ENCODE assay signal across 1 cellular context in the genomic region with DNA sequence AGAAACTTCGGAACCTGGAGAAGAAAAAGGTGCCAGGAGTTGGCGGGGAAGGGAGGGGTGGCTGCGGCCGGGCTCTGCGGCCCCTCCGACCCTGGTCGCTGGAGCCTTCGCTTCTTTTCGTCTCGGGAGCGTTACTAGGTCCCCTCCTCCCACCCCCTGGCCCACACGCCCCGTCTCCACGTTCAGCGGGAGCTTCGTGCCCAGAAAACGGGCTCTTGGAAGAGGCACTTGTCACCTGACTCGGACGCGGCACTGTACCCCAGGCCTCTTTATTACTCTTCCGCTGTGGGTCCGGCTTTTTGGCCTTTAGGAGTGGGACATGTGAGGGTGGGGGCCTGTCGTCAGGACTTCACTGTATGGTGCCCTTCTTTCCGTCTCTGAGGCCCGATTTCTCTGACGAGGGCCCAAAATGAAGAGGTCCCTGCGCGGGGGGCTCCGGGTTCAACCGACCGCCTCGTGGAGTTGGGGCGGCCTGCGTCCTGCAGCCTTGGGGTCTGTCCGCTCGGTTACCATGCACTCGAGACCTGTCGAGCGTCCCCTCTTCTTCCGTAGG.
TF ChIP-seq lines count a peak whose summit lies in the region.

No MANE protein-coding gene starts in this region.

TF ChIP-seq in GM23338, 12 proteins besides CTCF, POLR2A, EP300 and RAD21 (continued from another document):
- TF ChIP-seq, protein P1, sequence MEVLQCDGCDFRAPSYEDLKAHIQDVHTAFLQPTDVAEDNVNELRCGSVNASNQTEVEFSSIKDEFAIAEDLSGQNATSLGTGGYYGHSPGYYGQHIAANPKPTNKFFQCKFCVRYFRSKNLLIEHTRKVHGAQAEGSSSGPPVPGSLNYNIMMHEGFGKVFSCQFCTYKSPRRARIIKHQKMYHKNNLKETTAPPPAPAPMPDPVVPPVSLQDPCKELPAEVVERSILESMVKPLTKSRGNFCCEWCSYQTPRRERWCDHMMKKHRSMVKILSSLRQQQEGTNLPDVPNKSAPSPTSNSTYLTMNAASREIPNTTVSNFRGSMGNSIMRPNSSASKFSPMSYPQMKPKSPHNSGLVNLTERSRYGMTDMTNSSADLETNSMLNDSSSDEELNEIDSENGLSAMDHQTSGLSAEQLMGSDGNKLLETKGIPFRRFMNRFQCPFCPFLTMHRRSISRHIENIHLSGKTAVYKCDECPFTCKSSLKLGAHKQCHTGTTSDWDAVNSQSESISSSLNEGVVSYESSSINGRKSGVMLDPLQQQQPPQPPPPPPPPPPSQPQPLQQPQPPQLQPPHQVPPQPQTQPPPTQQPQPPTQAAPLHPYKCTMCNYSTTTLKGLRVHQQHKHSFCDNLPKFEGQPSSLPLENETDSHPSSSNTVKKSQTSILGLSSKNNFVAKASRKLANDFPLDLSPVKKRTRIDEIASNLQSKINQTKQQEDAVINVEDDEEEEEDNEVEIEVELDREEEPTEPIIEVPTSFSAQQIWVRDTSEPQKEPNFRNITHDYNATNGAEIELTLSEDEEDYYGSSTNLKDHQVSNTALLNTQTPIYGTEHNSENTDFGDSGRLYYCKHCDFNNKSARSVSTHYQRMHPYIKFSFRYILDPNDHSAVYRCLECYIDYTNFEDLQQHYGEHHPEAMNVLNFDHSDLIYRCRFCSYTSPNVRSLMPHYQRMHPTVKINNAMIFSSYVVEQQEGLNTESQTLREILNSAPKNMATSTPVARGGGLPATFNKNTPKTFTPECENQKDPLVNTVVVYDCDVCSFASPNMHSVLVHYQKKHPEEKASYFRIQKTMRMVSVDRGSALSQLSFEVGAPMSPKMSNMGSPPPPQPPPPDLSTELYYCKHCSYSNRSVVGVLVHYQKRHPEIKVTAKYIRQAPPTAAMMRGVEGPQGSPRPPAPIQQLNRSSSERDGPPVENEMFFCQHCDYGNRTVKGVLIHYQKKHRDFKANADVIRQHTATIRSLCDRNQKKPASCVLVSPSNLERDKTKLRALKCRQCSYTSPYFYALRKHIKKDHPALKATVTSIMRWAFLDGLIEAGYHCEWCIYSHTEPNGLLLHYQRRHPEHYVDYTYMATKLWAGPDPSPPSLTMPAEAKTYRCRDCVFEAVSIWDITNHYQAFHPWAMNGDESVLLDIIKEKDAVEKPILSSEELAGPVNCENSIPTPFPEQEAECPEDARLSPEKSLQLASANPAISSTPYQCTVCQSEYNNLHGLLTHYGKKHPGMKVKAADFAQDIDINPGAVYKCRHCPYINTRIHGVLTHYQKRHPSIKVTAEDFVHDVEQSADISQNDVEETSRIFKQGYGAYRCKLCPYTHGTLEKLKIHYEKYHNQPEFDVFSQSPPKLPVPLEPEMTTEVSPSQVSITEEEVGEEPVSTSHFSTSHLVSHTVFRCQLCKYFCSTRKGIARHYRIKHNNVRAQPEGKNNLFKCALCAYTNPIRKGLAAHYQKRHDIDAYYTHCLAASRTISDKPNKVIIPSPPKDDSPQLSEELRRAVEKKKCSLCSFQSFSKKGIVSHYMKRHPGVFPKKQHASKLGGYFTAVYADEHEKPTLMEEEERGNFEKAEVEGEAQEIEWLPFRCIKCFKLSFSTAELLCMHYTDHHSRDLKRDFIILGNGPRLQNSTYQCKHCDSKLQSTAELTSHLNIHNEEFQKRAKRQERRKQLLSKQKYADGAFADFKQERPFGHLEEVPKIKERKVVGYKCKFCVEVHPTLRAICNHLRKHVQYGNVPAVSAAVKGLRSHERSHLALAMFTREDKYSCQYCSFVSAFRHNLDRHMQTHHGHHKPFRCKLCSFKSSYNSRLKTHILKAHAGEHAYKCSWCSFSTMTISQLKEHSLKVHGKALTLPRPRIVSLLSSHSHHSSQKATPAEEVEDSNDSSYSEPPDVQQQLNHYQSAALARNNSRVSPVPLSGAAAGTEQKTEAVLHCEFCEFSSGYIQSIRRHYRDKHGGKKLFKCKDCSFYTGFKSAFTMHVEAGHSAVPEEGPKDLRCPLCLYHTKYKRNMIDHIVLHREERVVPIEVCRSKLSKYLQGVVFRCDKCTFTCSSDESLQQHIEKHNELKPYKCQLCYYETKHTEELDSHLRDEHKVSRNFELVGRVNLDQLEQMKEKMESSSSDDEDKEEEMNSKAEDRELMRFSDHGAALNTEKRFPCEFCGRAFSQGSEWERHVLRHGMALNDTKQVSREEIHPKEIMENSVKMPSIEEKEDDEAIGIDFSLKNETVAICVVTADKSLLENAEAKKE (CRISPR knock-in tag; IDR thresholded peaks at IDR 0.05), result no peak
- TF ChIP-seq ZNF114 (CRISPR knock-in tag; IDR thresholded peaks at IDR 0.05) (no peak), JUNB (IDR thresholded peaks at IDR 0.05; ENCODE audit: unreplicated experiment) (no peak), POLR2AphosphoS5 (IDR thresholded peaks at IDR 0.05; ENCODE audit: low read depth) (no peak), STAT1 (IDR thresholded peaks at IDR 0.05; ENCODE audit: unreplicated experiment) (no peak), EZH2phosphoT487 (IDR thresholded peaks at IDR 0.05; ENCODE audit: unreplicated experiment) (no peak)
- TF ChIP-seq, protein P2, sequence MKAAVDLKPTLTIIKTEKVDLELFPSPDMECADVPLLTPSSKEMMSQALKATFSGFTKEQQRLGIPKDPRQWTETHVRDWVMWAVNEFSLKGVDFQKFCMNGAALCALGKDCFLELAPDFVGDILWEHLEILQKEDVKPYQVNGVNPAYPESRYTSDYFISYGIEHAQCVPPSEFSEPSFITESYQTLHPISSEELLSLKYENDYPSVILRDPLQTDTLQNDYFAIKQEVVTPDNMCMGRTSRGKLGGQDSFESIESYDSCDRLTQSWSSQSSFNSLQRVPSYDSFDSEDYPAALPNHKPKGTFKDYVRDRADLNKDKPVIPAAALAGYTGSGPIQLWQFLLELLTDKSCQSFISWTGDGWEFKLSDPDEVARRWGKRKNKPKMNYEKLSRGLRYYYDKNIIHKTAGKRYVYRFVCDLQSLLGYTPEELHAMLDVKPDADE (IDR thresholded peaks at IDR 0.05), result no peak
